ENCODE assay signal across 26 cellular contexts in genomic region chr3:26704736-26705135, GRCh38.
"Had no signal": no experiment of that assay in that cellular context is flagged by ENCODE, and none has a peak within 500 bp of the region (broad histone marks: within the 10 kb centered on the region; RNA-seq: fewer than 3 reads in every experiment).

No MANE protein-coding gene starts in this region.

- H3K36me3 ChIP-seq: stomach, suprapubic skin, thoracic aorta, thyroid gland, tibial artery, tibial nerve, transverse colon, upper lobe of left lung, upper lobe of right lung, uterus, vagina had no signal

- H3K4me1 ChIP-seq: stomach, suprapubic skin, testis, thyroid gland, tibial artery, tibial nerve, transverse colon, upper lobe of left lung, upper lobe of right lung, uterus, vagina had no signal

- H3K27me3 ChIP-seq: stomach, suprapubic skin, testis, thyroid gland, tibial artery, tibial nerve, transverse colon, upper lobe of left lung, upper lobe of right lung, uterus, vagina had no signal

- ATAC-seq: stimulated activated effector memory CD8-positive, alpha-beta T cell treated with anti-CD3 and anti-CD28 coated beads, Interleukin-12 subunit alpha, Interleukin-12 subunit beta, amount 100 ng/mL, for 72 hours; stimulated activated memory B cell treated with anti-CD40 and anti-IgM and Interleukin-4, amounts not matched to agents 10 μg/mL and 1 μg/mL and 100 μg/mL, for 72 hours; stimulated activated naive B cell treated with anti-CD40 and anti-IgM and Interleukin-4, amounts not matched to agents 10 μg/mL and 1 μg/mL and 100 μg/mL, for 72 hours; stimulated activated naive CD8-positive, alpha-beta T cell treated with anti-CD3 and anti-CD28 coated beads, Interleukin-15, amount 100 ng/mL, for 72 hours; stimulated activated naive CD8-positive, alpha-beta T cell treated with anti-CD3 and anti-CD28 coated beads, Interleukin-15, Interleukin-2, amounts not matched to agents 100 U/mL and 50 U/mL, for 24 hours; upper lobe of right lung had no signal

- H3K27ac ChIP-seq: stomach, suprapubic skin, testis, thoracic aorta, thyroid gland, tibial artery, tibial nerve, transverse colon, upper lobe of left lung, upper lobe of right lung, uterus, vagina had no signal

- DNase-seq: stimulated activated CD4-positive, alpha-beta T cell treated with anti-CD3 and anti-CD28 coated beads, Interleukin-2, amount 100 ng/mL, for 48 hours; stimulated activated CD4-positive, alpha-beta T cell treated with anti-CD3 and anti-CD28 coated beads, Interleukin-4, amount 100 ng/mL, for 1 hour; stimulated activated CD4-positive, alpha-beta T cell treated with anti-CD3 and anti-CD28 coated beads, Interleukin-4, amount 100 ng/mL, for 24 hours; stimulated activated CD4-positive, alpha-beta T cell treated with anti-CD3 and anti-CD28 coated beads, Interleukin-4, amount 100 ng/mL, for 4 hours; stimulated activated CD8-positive, alpha-beta memory T cell treated with anti-CD3 and anti-CD28 coated beads, Interleukin-4, amount 100 ng/mL, for 48 hours; stimulated activated naive B cell treated with anti-CD40 and anti-IgM and Interleukin-4, amounts not matched to agents 10 μg/mL and 1 μg/mL and 100 μg/mL, for 72 hours; stimulated activated naive CD4-positive, alpha-beta T cell; stimulated activated naive CD4-positive, alpha-beta T cell treated with Interleukin-2 at 50 U/mL for 16 hours; stimulated activated naive CD8-positive, alpha-beta T cell treated with anti-CD3 and anti-CD28 coated beads, Interleukin-15, amount 100 ng/mL, for 72 hours; stimulated activated naive CD8-positive, alpha-beta T cell treated with anti-CD3 and anti-CD28 coated beads, Interleukin-15, Interleukin-2, amounts not matched to agents 100 U/mL and 50 U/mL, for 24 hours; stomach; substantia nigra; testis; thyroid gland; tibial artery; transverse colon; trophoblast cell; upper lobe of left lung; upper lobe of right lung; uterus had no signal

- H3K4me3 ChIP-seq: stomach, suprapubic skin, testis, thoracic aorta, thyroid gland, tibial artery, tibial nerve, transverse colon, upper lobe of left lung, upper lobe of right lung, uterus, vagina had no signal

- H3K9me3 ChIP-seq: stomach, suprapubic skin, testis, thoracic aorta, thyroid gland, tibial artery, tibial nerve, transverse colon, upper lobe of left lung, upper lobe of right lung, uterus, vagina had no signal
